Comparison of ENCODE assay signal across 8 cellular contexts in the genomic region with DNA sequence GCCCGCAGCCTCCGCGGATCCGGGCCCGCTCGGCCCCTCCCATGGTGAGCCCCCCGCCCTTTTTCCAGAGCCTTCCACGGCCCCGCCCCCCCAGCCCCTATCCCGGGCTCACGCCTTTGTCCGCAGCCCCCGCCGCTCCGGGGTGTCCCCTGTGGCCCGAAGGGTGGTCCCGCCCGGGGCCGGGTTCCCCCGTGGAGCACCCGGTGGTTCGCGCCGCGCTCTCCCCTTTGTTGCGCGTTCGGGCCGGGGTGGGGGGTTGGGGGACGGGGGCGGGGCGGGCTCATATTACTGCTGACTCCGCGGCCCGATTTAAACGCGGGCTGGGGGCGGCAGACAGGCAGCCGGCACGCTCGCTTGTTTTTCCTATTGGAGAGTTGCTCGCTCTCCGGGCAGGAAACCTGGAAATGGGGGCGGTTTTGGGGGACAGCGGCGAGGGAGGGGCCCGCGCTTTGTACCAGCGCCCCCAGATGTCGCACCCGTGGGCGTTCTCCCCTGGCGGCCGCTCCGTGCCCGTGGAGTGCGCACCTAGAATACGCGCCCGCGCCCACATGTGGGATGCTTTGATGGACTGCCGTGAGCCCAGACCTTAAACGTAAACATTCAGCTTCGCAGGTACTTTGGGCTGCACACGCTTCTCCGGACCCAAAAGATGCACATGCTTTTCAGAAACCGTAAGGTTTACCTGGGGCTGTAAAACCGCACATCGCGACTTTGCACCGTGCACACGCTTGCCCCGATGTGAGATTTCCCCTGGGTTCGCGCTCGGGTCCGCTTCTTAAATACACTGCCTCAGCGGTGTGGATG. TPM values are rescaled to one million over a fixed set of nuclear protein-coding genes. Genes with fewer than 3 reads are reported as not detected.
DNase-seq lines count a peak whose midpoint lies in the region; ATAC-seq and TF ChIP-seq lines count a peak whose summit lies in the region.

No MANE protein-coding gene starts in this region.

- H3K9me3 Mint-ChIP-seq in H9 = peaks cover 0 to 4% of the 10 kb centered on the region in 2 experiments; a peak in 2 of 5 replicates

- H3T11ph ChIP-seq in H9 (ENCODE audit: low read length) = no peak overlapping the region

- H3K23me2 ChIP-seq in H9 (ENCODE audit: insufficient read length, low read depth, low read length, poor library complexity, severe bottlenecking) = peaks cover 10% of the 10 kb centered on the region

- H3K4me3 Mint-ChIP-seq in H9 = peak overlapping the region; percentile 80 to 81

- H3K56ac ChIP-seq in H9 (ENCODE audit: insufficient read length, low read depth, low read length) = no peak overlapping the region

- no peak overlapping the region for H3K14ac ChIP-seq in H9 (ENCODE audit: insufficient read depth, low read length)

- H2AFZ ChIP-seq in H9 (ENCODE audit: low read length) = no peak overlapping the region

- no peak overlapping the region for H4K91ac ChIP-seq in H9 (ENCODE audit: insufficient read length, low read depth, low read length)

- H3K9me3 ChIP-seq in BE2C = no peaks in the 10 kb centered on the region
- no peaks in the 10 kb centered on the region for H3K9me3 ChIP-seq in H9 (ENCODE audit: control insufficient read depth, low read depth, low read length)
- no peaks in the 10 kb centered on the region for H3K9me3 ChIP-seq in RWPE2 (ENCODE audit: severe bottlenecking)
- no peaks in the 10 kb centered on the region for H3K9me3 ChIP-seq in lung (ENCODE audit: control insufficient read depth in 2 of 2, insufficient read depth in 1 of 2, low read length in 1 of 2)
- no peaks in the 10 kb centered on the region for H3K9me3 ChIP-seq in thoracic aorta

- H3K4me3 ChIP-seq in BE2C (ENCODE audit: low read depth, low read length) = peak overlapping the region; percentile 90
- H3K4me3 ChIP-seq in RWPE2 (ENCODE audit: severe bottlenecking) = peak overlapping the region; percentile 100
- peak overlapping the region; percentile 87 for H3K4me3 ChIP-seq in lung
- peak overlapping the region; percentile 86 for H3K4me3 ChIP-seq in thoracic aorta

- H2BK12ac ChIP-seq in H9 (ENCODE audit: insufficient read length, low read depth, low read length) = no peak overlapping the region

- H3K27me3 ChIP-seq in BE2C (no peaks in the 10 kb centered on the region), H9 (ENCODE audit: insufficient read depth, low read length) (no peaks in the 10 kb centered on the region), RWPE2 (ENCODE audit: insufficient read depth, poor library complexity, severe bottlenecking) (no peaks in the 10 kb centered on the region), lung (ENCODE audit: control insufficient read depth, insufficient read depth) (no peaks in the 10 kb centered on the region), thoracic aorta (replicated peaks; ENCODE audit: insufficient read depth) (no peaks in the 10 kb centered on the region)

- no peak overlapping the region for H2BK20ac ChIP-seq in H9 (ENCODE audit: low read depth, low read length, poor library complexity, severe bottlenecking)

- no peaks in the 10 kb centered on the region; the same call in none of the 2 replicates for H3K27me3 Mint-ChIP-seq in H9 (ENCODE audit: low read depth)

- no peak overlapping the region for H2BK120ac ChIP-seq in H9 (ENCODE audit: low read depth, low read length, poor library complexity, severe bottlenecking)

- H3K9ac ChIP-seq in H9 (ENCODE audit: extremely low read depth, insufficient read length, low read length) = peak overlapping the region; percentile 48

- H3K36me3 ChIP-seq in BE2C = peaks cover 19% of the 10 kb centered on the region
- peaks cover 14% of the 10 kb centered on the region for H3K36me3 ChIP-seq in RWPE2 (ENCODE audit: low read depth)
- peaks cover 0 to 19% of the 10 kb centered on the region in 2 donors for H3K36me3 ChIP-seq in lung (ENCODE audit: control insufficient read depth in 2 of 2, insufficient read depth in 2 of 2, low read length in 2 of 2)
- peaks cover 14% of the 10 kb centered on the region for H3K36me3 ChIP-seq in thoracic aorta

- H2AK5ac ChIP-seq in H9 (ENCODE audit: insufficient read length, low read length) = no peak overlapping the region

- H3K36me3 Mint-ChIP-seq in H9 (ENCODE audit: insufficient read depth in 1 of 3, low read depth in 3 of 3) = peaks cover 33 to 52% (median 43%) of the 10 kb centered on the region in 3 experiments

- no peak overlapping the region for H4K5ac ChIP-seq in H9 (ENCODE audit: insufficient read length, low read depth, low read length)

- TF ChIP-seq CTCF in BE2C (IDR thresholded peaks at IDR 0.05; ENCODE audit: low read depth, low read length) (no peak), H9 (conservative IDR thresholded peaks at IDR 0.05) (no peak), RWPE2 (IDR thresholded peaks at IDR 0.05; ENCODE audit: poor library complexity, severe bottlenecking) (no peak), lung (IDR thresholded peaks at IDR 0.05; ENCODE audit: control extremely low read depth, extremely low read depth) (no peak), thoracic aorta (IDR thresholded peaks at IDR 0.05) (no peak)

- H3K4me2 ChIP-seq in H9 (ENCODE audit: insufficient read depth, insufficient read length, low read length) = peak overlapping the region; percentile 90

- no peak for DNase-seq in BE2C
- peak; percentile 82 for DNase-seq in H9
- DNase-seq in RWPE2 (ENCODE audit: low spot score) = no peak
- peak; percentile 42 for DNase-seq in cerebellum (ENCODE audit: low spot score)
- no peak for DNase-seq in lung (ENCODE audit: low spot score)
- no peak for DNase-seq in thoracic aorta (ENCODE audit: low spot score)
- DNase-seq in COLO829 (ENCODE audit: low spot score) = no peak
- no peak for DNase-seq in cortex of kidney (lab: John Stamatoyannopoulos, UW)

- WGBS in H9 (ENCODE audit: extremely low coverage, insufficient read length, low lambda C conversion rate) = no CpG with 5 or more reads among the region's 78 CpGs
- 2 to 4% methylated on average over 55 to 78 of the region's 78 CpGs for WGBS in lung, 2 donors

- no peak overlapping the region for H3K27ac ChIP-seq in H9 (ENCODE audit: insufficient read length, low read depth, low read length)
- H3K27ac ChIP-seq in RWPE2 (ENCODE audit: poor library complexity, severe bottlenecking) = peak overlapping the region; percentile 85
- H3K27ac ChIP-seq in lung (ENCODE audit: low read depth in 1 of 2, low read length in 1 of 2) = peak overlapping the region; percentile 99
- peak overlapping the region; percentile 94 to 97 for H3K27ac ChIP-seq in thoracic aorta

- H3K4me1 Mint-ChIP-seq in H9 = peaks cover 22 to 27% of the 10 kb centered on the region in 2 experiments

- H3K18ac ChIP-seq in H9 (ENCODE audit: insufficient read length, low read depth, low read length) = no peak overlapping the region

- H3K23ac ChIP-seq in H9 (ENCODE audit: insufficient read length, low read depth, low read length) = no peak overlapping the region

- H4K8ac ChIP-seq in H9 (replicated peaks; ENCODE audit: insufficient read length, low read depth, low read length) = no peak overlapping the region

- H3K27ac Mint-ChIP-seq in H9 = 0 out of 7 replicates have a peak overlapping the region, but pooled peaks of 2 of the 3 experiments have one; percentile 22 to 35

- H2BK15ac ChIP-seq in H9 (ENCODE audit: low read depth, low read length) = no peak overlapping the region

- H4K20me1 ChIP-seq in H9 (ENCODE audit: control insufficient read depth, insufficient read depth, insufficient read length) = peaks cover 3% of the 10 kb centered on the region

- no peak overlapping the region for H3K4ac ChIP-seq in H9 (ENCODE audit: low read depth, low read length)

- ATAC-seq in RWPE2 (ENCODE audit: low read depth) (no peak), lung (ENCODE audit: insufficient read depth, low FRiP score) (no peak), thoracic aorta (ENCODE audit: insufficient number of reproducible peaks, low FRiP score, low read depth) (no peak)

- no peak overlapping the region for H2BK5ac ChIP-seq in H9 (ENCODE audit: insufficient read length, low read length)

- H3K79me2 ChIP-seq in H9 (ENCODE audit: insufficient read depth, low read length) = peaks cover 9% of the 10 kb centered on the region; the same call in 1 of the 2 replicates

- H3K4me1 ChIP-seq in BE2C (0 out of 2 replicates have a peak, but pooled peaks cover 2% of the 10 kb centered on the region), H9 (ENCODE audit: insufficient read depth, low read length) (no peaks in the 10 kb centered on the region; the same call in 1 of the 2 replicates), RWPE2 (ENCODE audit: insufficient read depth, poor library complexity, severe bottlenecking) (peaks cover 21% of the 10 kb centered on the region), lung (ENCODE audit: control insufficient read depth in 2 of 2, insufficient read depth in 2 of 2, low read length in 2 of 2) (peaks cover 0 to 12% of the 10 kb centered on the region in 2 donors), thoracic aorta (ENCODE audit: control insufficient read depth in 1 of 2, low read depth in 2 of 2) (peaks cover 10 to 32% of the 10 kb centered on the region in 2 donors)

- peaks cover 11% of the 10 kb centered on the region for H3K79me1 ChIP-seq in H9 (ENCODE audit: insufficient read depth, low read depth, low read length, poor library complexity, severe bottlenecking)

RNA-seq across cellular contexts. Expression of a gene that starts 0.7 kb away (rescaled TPM):
- 252 TPM for polyA plus RNA-seq in BE2C (2012; ENCODE audit: insufficient read depth, insufficient read length, low read depth)
- total RNA-seq in H9 (2021) (309 and 317 TPM in 2 replicates), cerebellum (86.3 TPM), lung (100 to 1,000 TPM in 1 of 2 donors, 10 to 100 TPM in 1; 77.4 to 115 TPM), thoracic aorta (10 to 100 TPM; 62.9 to 72.2 TPM)
- polyA plus RNA-seq in lung = 100 to 1,000 TPM in 1 of 2 donors, 10 to 100 TPM in 1; 62.9 to 101 TPM

RNA-seq across cellular contexts. Expression of a gene that starts 15.7 kb away (rescaled TPM):
- 137 TPM for polyA plus RNA-seq in BE2C (2012; ENCODE audit: insufficient read depth, insufficient read length, low read depth)
- total RNA-seq in H9 (2021) (144 and 157 TPM in 2 replicates), cerebellum (31.0 TPM), lung (100 to 1,000 TPM in 1 of 2 donors, 10 to 100 TPM in 1; 44.7 to 120 TPM), thoracic aorta (10 to 100 TPM; 55.8 to 78.7 TPM)
- 10 to 100 TPM; 53.3 to 75.1 TPM for polyA plus RNA-seq in lung

RNA-seq across cellular contexts. Expression of a gene that starts 25.5 kb away (rescaled TPM):
- polyA plus RNA-seq in BE2C (2012; ENCODE audit: insufficient read depth, insufficient read length, low read depth) = 52.2 TPM
- total RNA-seq in H9 (2021) (43.5 and 44.6 TPM in 2 replicates), cerebellum (4.2 TPM), lung (10 to 100 TPM in 1 of 2 donors, 1 to 10 TPM in 1; 6.7 to 39.5 TPM), thoracic aorta (10 to 100 TPM; 15.2 to 20.7 TPM)
- polyA plus RNA-seq in lung = 10 to 100 TPM; 32.2 to 46.4 TPM

RNA-seq across cellular contexts. Expression of a gene that starts 25.8 kb away (rescaled TPM):
- 39.4 TPM for polyA plus RNA-seq in BE2C (2012; ENCODE audit: insufficient read depth, insufficient read length, low read depth)
- total RNA-seq in H9 (2021) = 33.6 and 33.9 TPM in 2 replicates
- total RNA-seq in cerebellum = 9.5 TPM
- 10 to 100 TPM; 23.3 to 52.9 TPM for total RNA-seq in lung
- polyA plus RNA-seq in lung = 10 to 100 TPM; 27.6 to 37.1 TPM
- total RNA-seq in thoracic aorta = 10 to 100 TPM; 27.9 to 31.7 TPM

RNA-seq across cellular contexts. Expression of a gene that starts 33.6 kb away (rescaled TPM):
- polyA plus RNA-seq in BE2C (2012; ENCODE audit: insufficient read depth, insufficient read length, low read depth) = 38.0 TPM
- total RNA-seq in H9 (2021) (76.7 and 77.5 TPM in 2 replicates), cerebellum (21.6 TPM), lung (10 to 100 TPM; 43.6 to 75.2 TPM), thoracic aorta (10 to 100 TPM; 29.8 to 37.0 TPM)
- polyA plus RNA-seq in lung = 10 to 100 TPM; 42.6 to 52.6 TPM

Comparison
In these comparisons a context has a peak if more than half of its experiments do, and no peak if none do; other contexts are left out.
1. DNase-seq: peak in H9 (single experiment) and cerebellum (single experiment); none in BE2C (single experiment), RWPE2 (single experiment), lung (single experiment), thoracic aorta (single experiment), COLO829 (single experiment) and cortex of kidney (single experiment).
2. Peak in every context shown above with its lines, with median percentiles within 50 percentile points of each other: H3K4me3 ChIP-seq.